7 cellular contexts compared by ENCODE assay signal in the genomic region with DNA sequence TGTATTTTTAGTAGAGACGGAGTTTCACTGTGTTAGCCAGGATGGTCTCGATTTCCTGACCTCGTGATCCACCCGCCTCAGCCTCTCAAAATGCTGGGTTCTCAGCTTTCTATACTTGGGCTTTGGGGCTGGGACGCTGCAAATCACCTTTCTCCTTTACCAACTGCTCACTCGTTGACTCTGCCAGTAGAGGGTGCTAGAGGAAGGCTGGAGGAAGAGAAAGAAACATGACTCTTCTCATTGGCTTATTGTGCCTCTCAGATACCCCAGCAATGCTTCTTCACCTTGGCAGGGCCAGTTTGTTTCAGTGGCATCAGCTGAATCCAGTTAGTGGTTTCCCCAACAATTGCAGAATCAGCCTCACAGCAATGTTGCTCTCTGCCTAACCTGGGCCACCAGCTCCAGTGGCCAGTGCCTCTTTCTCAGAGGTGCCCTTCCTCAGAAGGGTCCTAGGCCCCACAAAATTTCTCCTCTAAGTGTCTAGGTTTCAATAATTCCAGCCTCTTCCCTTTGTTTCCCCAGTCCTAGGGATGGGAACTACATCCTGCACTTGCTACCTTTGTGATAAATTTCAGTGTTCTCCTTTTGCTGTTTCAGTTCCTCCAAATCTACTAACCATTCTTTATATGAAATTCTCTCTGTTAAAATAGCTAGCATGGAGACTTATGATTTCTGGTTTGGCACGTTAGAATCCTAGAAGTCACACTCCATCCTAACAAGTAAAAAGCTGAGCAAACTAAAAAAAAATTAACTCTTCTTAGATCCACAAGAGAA.
DNase-seq lines count a peak whose midpoint lies in the region; ATAC-seq and TF ChIP-seq lines count a peak whose summit lies in the region.

No MANE protein-coding gene starts in this region.

- no peaks in the 10 kb centered on the region for H4K20me1 ChIP-seq in IMR-90 (ENCODE audit: insufficient read depth, low read length)
- H4K20me1 ChIP-seq in OCI-LY1 (ENCODE audit: insufficient read depth, low read length) = no peaks in the 10 kb centered on the region

- H2BK20ac ChIP-seq in IMR-90 (ENCODE audit: low read depth, low read length) = no peak overlapping the region

- no peak overlapping the region for H4K91ac ChIP-seq in IMR-90 (ENCODE audit: insufficient read depth, low read depth, low read length)

- peak; percentile 83 for TF ChIP-seq CTCF in IMR-90 (conservative IDR thresholded peaks at IDR 0.05; ENCODE audit: low read depth, low read length)
- peak; percentile 76 for TF ChIP-seq CTCF in OCI-LY1 (IDR thresholded peaks at IDR 0.05; ENCODE audit: low read length)
- TF ChIP-seq CTCF in cardiac fibroblast (IDR thresholded peaks at IDR 0.05; ENCODE audit: low read depth, low read length) = peak; percentile 90
- TF ChIP-seq CTCF in mucosa of descending colon (IDR thresholded peaks at IDR 0.05) = no peak

- no peak overlapping the region for H2BK120ac ChIP-seq in IMR-90 (ENCODE audit: low read depth, low read length)

- peak; percentile 92 for TF ChIP-seq RAD21 in IMR-90 (IDR thresholded peaks at IDR 0.05; ENCODE audit: low read length)

- H3K4me2 ChIP-seq in IMR-90 (ENCODE audit: low read depth, low read length) (no peak overlapping the region), OCI-LY1 (ENCODE audit: low read length) (no peak overlapping the region)

- H2AFZ ChIP-seq in IMR-90 (replicated peaks; ENCODE audit: low read length, poor library complexity) (peak overlapping the region; percentile 4), OCI-LY1 (ENCODE audit: low read length) (no peak overlapping the region)

- H3K9ac ChIP-seq in IMR-90 (ENCODE audit: low read depth, low read length) (no peak overlapping the region), OCI-LY1 (ENCODE audit: low read length) (no peak overlapping the region)

- peak; percentile 74 for ATAC-seq in GM19463 (IDR thresholded peaks at IDR 0.05; ENCODE audit: unreplicated experiment)
- peak; percentile 96 for ATAC-seq in IMR-90 (ENCODE audit: low read depth)
- ATAC-seq in mucosa of descending colon = peak; percentile 67
- no peak for ATAC-seq in GM21723 (IDR thresholded peaks at IDR 0.05; ENCODE audit: unreplicated experiment)

- no TSS peak for BruUV-seq in IMR-90 (replicated peaks; lab: Mats Ljungman, UMichigan)

- WGBS in IMR-90 (ENCODE audit: extremely low coverage in 2 of 2, insufficient read length in 1 of 2), 2 experiments = no CpG with 5 or more reads among the region's 7 CpGs

- dilution Hi-C loops in IMR-90 (cut with HindIII; ENCODE audit: low sequenced_read_pairs, unreplicated experiment) = no loop called here

- H3F3A ChIP-seq in OCI-LY1 (ENCODE audit: insufficient read depth, low read length) = no peaks in the 10 kb centered on the region

- H3K4me3 ChIP-seq in IMR-90 (ENCODE audit: insufficient read depth, low read depth, low read length) (no peak overlapping the region), OCI-LY1 (ENCODE audit: low read depth, low read length, poor library complexity, severe bottlenecking) (no peak overlapping the region), cardiac fibroblast (replicated peaks in 1 of 2; ENCODE audit: low read depth in 2 of 2, low read length in 2 of 2) (no peak overlapping the region), mucosa of descending colon (no peak overlapping the region)

- H2AK9ac ChIP-seq in IMR-90 (replicated peaks; ENCODE audit: low read depth, low read length, poor library complexity) = no peak overlapping the region

- H3K27me3 ChIP-seq in IMR-90 (ENCODE audit: control insufficient read depth, insufficient read depth, low read length) = peaks cover 7% of the 10 kb centered on the region
- H3K27me3 ChIP-seq in OCI-LY1 (ENCODE audit: insufficient read depth, low read length) = no peaks in the 10 kb centered on the region

- no peaks in the 10 kb centered on the region for H3K9me1 ChIP-seq in IMR-90 (ENCODE audit: insufficient read depth, low read length)

- no peaks in the 10 kb centered on the region for H3K79me1 ChIP-seq in IMR-90 (ENCODE audit: low read depth in 1 of 2, low read length in 2 of 2)

- H3K79me2 ChIP-seq in OCI-LY1 (ENCODE audit: insufficient read depth, low read length) = no peaks in the 10 kb centered on the region

- in situ Hi-C loops in IMR-90 (cut with MboI; ENCODE audit: low sequenced_read_pairs) = loop anchor here (10.0 kb wide), 1 partner anchor 253 kb away; no protein-coding TSS in a partner anchor

- H3K9me3 ChIP-seq in IMR-90 (ENCODE audit: control insufficient read depth, insufficient read depth, low read length) (no peaks in the 10 kb centered on the region), OCI-LY1 (ENCODE audit: low read length) (no peaks in the 10 kb centered on the region), mucosa of descending colon (no peaks in the 10 kb centered on the region)

- H3K14ac ChIP-seq in IMR-90 (replicated peaks; ENCODE audit: low read depth, low read length) = no peak overlapping the region

- no peak overlapping the region for H3K56ac ChIP-seq in IMR-90 (ENCODE audit: extremely low read depth, insufficient read depth, low read length)

- intact Hi-C loops in IMR-90 (cut with micrococcal nuclease) = loop anchor here (1.0 to 2.0 kb wide), 5 partner anchors 207 to 585 kb away; partner anchors contain the start of genes ANKRD49, MRE11 and PANX1
- intact Hi-C loops in mucosa of descending colon (cut with DNase I, micrococcal nuclease) = no loop called here

- H2BK15ac ChIP-seq in IMR-90 (ENCODE audit: low read depth, low read length) = no peak overlapping the region

- H3K4me1 ChIP-seq in IMR-90 (ENCODE audit: control insufficient read depth, insufficient read depth, low read length) (no peaks in the 10 kb centered on the region), OCI-LY1 (ENCODE audit: insufficient read depth, low read length, severe bottlenecking) (no peaks in the 10 kb centered on the region), mucosa of descending colon (ENCODE audit: low read depth) (no peaks in the 10 kb centered on the region)

- H3K23ac ChIP-seq in IMR-90 (ENCODE audit: low read depth, low read length) = no peak overlapping the region

- no peaks in the 10 kb centered on the region for H3K9me2 ChIP-seq in OCI-LY1 (ENCODE audit: low read depth, low read length)

- no peak overlapping the region for H3K27ac ChIP-seq in IMR-90 (ENCODE audit: insufficient read depth, low read length)
- no peak overlapping the region for H3K27ac ChIP-seq in OCI-LY1 (ENCODE audit: low read depth, low read length, poor library complexity, severe bottlenecking)

- no peak overlapping the region for H3K4ac ChIP-seq in IMR-90 (ENCODE audit: low read depth, low read length)

- no peak for TF ChIP-seq POLR2A in IMR-90 (IDR thresholded peaks at IDR 0.05; ENCODE audit: low read depth, low read length)

- no peak overlapping the region for H4K5ac ChIP-seq in IMR-90 (ENCODE audit: low read depth, low read length)

- no peak overlapping the region for H4K8ac ChIP-seq in IMR-90 (ENCODE audit: low read depth in 2 of 2, low read length in 2 of 2)

- no peak overlapping the region for H3K18ac ChIP-seq in IMR-90 (ENCODE audit: low read depth, low read length)

- POLR2A ChIA-PET in IMR-90 (lab: Charles Lee; ENCODE audit: unreplicated experiment) = no interaction called here

- H2AK5ac ChIP-seq in IMR-90 (ENCODE audit: low read depth, low read length) = no peak overlapping the region

- CTCF ChIA-PET in IMR-90 (lab: Yijun Ruan, JAX) = interaction anchor here (0.6 to 2.5 kb wide), 10 partner anchors 12 to 585 kb away, joined by 3 to 13 read pairs (median 4); no protein-coding TSS in a partner anchor

- DNase-seq in ELF-1 (ENCODE audit: low read depth, low spot score) = peak; percentile 82
- peak; percentile 72 for DNase-seq in IMR-90
- DNase-seq in cardiac fibroblast (ENCODE audit: low read depth in 2 of 2) = peak; percentile 79 to 81
- peak in 1 of 3 donors; percentile 41 for DNase-seq in mucosa of descending colon

- no peak overlapping the region for H2BK5ac ChIP-seq in IMR-90 (ENCODE audit: low read depth, low read length, poor library complexity, severe bottlenecking)

- no peaks in the 10 kb centered on the region for H3K36me3 ChIP-seq in IMR-90 (ENCODE audit: control insufficient read depth, insufficient read depth, low read length)
- no peaks in the 10 kb centered on the region for H3K36me3 ChIP-seq in OCI-LY1 (ENCODE audit: insufficient read depth, low read length)
- no peaks in the 10 kb centered on the region for H3K36me3 ChIP-seq in mucosa of descending colon (ENCODE audit: low read depth)

TF ChIP-seq in IMR-90, 13 proteins besides CTCF, POLR2A, EP300 and RAD21:
- TF ChIP-seq SMC3 (IDR thresholded peaks at IDR 0.05; ENCODE audit: low read depth, low read length) (peak; percentile 83), FOS (IDR thresholded peaks at IDR 0.05; ENCODE audit: low read depth, low read length) (no peak)
